1 cellular context compared by ENCODE assay signal in the genomic region with DNA sequence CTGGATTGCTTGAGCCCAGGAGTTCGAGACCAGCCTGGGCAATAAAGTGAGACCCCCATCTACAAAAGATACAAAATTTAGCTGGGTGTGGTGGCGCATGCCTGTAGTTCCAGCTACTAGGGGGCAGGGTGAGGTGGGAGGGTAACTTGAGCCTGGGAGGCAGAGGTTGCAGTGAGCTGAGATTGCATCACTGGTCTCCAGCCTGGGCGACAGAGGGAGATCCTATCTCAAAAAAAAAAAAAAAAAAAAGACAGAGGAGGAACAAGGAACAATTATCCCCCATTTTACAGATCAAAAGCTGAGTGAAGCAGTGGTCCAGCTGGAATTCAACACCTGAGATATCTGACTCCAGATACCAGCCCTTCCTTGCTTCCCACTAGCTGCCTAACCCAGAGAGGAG.
A peak's percentile ranks its signal among the peaks of the same experiment; 100 is the strongest.
TF ChIP-seq lines count a peak whose summit lies in the region.

No MANE protein-coding gene starts in this region.

TF ChIP-seq in HEK293, 187 proteins besides CTCF, POLR2A, EP300 and RAD21 (continued from another document):
- TF ChIP-seq, protein P1, sequence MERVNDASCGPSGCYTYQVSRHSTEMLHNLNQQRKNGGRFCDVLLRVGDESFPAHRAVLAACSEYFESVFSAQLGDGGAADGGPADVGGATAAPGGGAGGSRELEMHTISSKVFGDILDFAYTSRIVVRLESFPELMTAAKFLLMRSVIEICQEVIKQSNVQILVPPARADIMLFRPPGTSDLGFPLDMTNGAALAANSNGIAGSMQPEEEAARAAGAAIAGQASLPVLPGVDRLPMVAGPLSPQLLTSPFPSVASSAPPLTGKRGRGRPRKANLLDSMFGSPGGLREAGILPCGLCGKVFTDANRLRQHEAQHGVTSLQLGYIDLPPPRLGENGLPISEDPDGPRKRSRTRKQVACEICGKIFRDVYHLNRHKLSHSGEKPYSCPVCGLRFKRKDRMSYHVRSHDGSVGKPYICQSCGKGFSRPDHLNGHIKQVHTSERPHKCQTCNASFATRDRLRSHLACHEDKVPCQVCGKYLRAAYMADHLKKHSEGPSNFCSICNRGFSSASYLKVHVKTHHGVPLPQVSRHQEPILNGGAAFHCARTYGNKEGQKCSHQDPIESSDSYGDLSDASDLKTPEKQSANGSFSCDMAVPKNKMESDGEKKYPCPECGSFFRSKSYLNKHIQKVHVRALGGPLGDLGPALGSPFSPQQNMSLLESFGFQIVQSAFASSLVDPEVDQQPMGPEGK (tag by site-specific recombination; IDR thresholded peaks at IDR 0.05) = peak; percentile 31; the same call in 1 of the 2 replicates
- TF ChIP-seq ZEB2 (tag by site-specific recombination; IDR thresholded peaks at IDR 0.05) (0 out of 2 replicates have a peak, but pooled peaks have one; percentile 27), ZNF223 (tag by site-specific recombination; IDR thresholded peaks at IDR 0.05) (no peak), ZFP37 (tag by site-specific recombination; IDR thresholded peaks at IDR 0.05) (no peak), ZNF138 (tag by site-specific recombination; IDR thresholded peaks at IDR 0.05; ENCODE audit: borderline replicate concordance) (no peak), ZNF324 (tag by site-specific recombination; IDR thresholded peaks at IDR 0.05) (0 out of 2 replicates have a peak, but pooled peaks have one; percentile 40), ZBTB20 (tag by site-specific recombination; IDR thresholded peaks at IDR 0.05) (no peak), KLF9 (tag by site-specific recombination; IDR thresholded peaks at IDR 0.05; ENCODE audit: low read depth) (no peak), EGR2 (tag by site-specific recombination; IDR thresholded peaks at IDR 0.05; ENCODE audit: low read depth) (no peak), ZNF654 (tag by site-specific recombination; IDR thresholded peaks at IDR 0.05; ENCODE audit: low read depth) (no peak), ZNF791 (tag by site-specific recombination; IDR thresholded peaks at IDR 0.05) (no peak), ZNF510 (tag by site-specific recombination; IDR thresholded peaks at IDR 0.05; ENCODE audit: insufficient replicate concordance) (no peak), ZNF837 (tag by site-specific recombination; IDR thresholded peaks at IDR 0.05) (no peak), ZNF394 (tag by site-specific recombination; IDR thresholded peaks at IDR 0.05; ENCODE audit: borderline replicate concordance) (no peak), ZFHX2 (tag by site-specific recombination; conservative IDR thresholded peaks at IDR 0.05) (peak; percentile 41; the same call in 1 of the 2 replicates), TCF7L2 (IDR thresholded peaks at IDR 0.05; ENCODE audit: borderline replicate concordance, low read depth, low read length) (no peak), HOXD13 (CRISPR knock-in tag; IDR thresholded peaks at IDR 0.05; ENCODE audit: borderline replicate concordance) (no peak), ZNF623 (tag by site-specific recombination; IDR thresholded peaks at IDR 0.05) (no peak), ZNF621 (tag by site-specific recombination; IDR thresholded peaks at IDR 0.05) (no peak), ZNF501 (tag by site-specific recombination; IDR thresholded peaks at IDR 0.05) (no peak), GLIS1 (tag by site-specific recombination; IDR thresholded peaks at IDR 0.05) (peak; percentile 58), ZNF530 (tag by site-specific recombination; IDR thresholded peaks at IDR 0.05; ENCODE audit: low read depth) (no peak), GFI1B (tag by site-specific recombination; IDR thresholded peaks at IDR 0.05) (no peak), ZNF10 (tag by site-specific recombination; IDR thresholded peaks at IDR 0.05) (no peak), ZNF521 (tag by site-specific recombination; IDR thresholded peaks at IDR 0.05) (no peak), ZNF785 (tag by site-specific recombination; IDR thresholded peaks at IDR 0.05) (no peak)
- TF ChIP-seq, protein P2, sequence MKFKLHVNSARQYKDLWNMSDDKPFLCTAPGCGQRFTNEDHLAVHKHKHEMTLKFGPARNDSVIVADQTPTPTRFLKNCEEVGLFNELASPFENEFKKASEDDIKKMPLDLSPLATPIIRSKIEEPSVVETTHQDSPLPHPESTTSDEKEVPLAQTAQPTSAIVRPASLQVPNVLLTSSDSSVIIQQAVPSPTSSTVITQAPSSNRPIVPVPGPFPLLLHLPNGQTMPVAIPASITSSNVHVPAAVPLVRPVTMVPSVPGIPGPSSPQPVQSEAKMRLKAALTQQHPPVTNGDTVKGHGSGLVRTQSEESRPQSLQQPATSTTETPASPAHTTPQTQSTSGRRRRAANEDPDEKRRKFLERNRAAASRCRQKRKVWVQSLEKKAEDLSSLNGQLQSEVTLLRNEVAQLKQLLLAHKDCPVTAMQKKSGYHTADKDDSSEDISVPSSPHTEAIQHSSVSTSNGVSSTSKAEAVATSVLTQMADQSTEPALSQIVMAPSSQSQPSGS (tag by site-specific recombination; IDR thresholded peaks at IDR 0.05; ENCODE audit: low read depth) = peak; percentile 19; the same call in 1 of the 2 replicates
- TF ChIP-seq, protein P3, sequence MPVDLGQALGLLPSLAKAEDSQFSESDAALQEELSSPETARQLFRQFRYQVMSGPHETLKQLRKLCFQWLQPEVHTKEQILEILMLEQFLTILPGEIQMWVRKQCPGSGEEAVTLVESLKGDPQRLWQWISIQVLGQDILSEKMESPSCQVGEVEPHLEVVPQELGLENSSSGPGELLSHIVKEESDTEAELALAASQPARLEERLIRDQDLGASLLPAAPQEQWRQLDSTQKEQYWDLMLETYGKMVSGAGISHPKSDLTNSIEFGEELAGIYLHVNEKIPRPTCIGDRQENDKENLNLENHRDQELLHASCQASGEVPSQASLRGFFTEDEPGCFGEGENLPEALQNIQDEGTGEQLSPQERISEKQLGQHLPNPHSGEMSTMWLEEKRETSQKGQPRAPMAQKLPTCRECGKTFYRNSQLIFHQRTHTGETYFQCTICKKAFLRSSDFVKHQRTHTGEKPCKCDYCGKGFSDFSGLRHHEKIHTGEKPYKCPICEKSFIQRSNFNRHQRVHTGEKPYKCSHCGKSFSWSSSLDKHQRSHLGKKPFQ (tag by site-specific recombination; IDR thresholded peaks at IDR 0.05) = no peak
- TF ChIP-seq, protein P4, sequence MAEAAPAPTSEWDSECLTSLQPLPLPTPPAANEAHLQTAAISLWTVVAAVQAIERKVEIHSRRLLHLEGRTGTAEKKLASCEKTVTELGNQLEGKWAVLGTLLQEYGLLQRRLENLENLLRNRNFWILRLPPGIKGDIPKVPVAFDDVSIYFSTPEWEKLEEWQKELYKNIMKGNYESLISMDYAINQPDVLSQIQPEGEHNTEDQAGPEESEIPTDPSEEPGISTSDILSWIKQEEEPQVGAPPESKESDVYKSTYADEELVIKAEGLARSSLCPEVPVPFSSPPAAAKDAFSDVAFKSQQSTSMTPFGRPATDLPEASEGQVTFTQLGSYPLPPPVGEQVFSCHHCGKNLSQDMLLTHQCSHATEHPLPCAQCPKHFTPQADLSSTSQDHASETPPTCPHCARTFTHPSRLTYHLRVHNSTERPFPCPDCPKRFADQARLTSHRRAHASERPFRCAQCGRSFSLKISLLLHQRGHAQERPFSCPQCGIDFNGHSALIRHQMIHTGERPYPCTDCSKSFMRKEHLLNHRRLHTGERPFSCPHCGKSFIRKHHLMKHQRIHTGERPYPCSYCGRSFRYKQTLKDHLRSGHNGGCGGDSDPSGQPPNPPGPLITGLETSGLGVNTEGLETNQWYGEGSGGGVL (tag by site-specific recombination; IDR thresholded peaks at IDR 0.05) = 0 out of 2 replicates have a peak, but pooled peaks have one; percentile 11
- TF ChIP-seq, protein P5, sequence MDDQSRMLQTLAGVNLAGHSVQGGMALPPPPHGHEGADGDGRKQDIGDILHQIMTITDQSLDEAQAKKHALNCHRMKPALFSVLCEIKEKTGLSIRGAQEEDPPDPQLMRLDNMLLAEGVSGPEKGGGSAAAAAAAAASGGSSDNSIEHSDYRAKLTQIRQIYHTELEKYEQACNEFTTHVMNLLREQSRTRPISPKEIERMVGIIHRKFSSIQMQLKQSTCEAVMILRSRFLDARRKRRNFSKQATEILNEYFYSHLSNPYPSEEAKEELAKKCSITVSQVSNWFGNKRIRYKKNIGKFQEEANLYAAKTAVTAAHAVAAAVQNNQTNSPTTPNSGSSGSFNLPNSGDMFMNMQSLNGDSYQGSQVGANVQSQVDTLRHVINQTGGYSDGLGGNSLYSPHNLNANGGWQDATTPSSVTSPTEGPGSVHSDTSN (CRISPR knock-in tag; IDR thresholded peaks at IDR 0.05) = no peak
- TF ChIP-seq, protein P6, sequence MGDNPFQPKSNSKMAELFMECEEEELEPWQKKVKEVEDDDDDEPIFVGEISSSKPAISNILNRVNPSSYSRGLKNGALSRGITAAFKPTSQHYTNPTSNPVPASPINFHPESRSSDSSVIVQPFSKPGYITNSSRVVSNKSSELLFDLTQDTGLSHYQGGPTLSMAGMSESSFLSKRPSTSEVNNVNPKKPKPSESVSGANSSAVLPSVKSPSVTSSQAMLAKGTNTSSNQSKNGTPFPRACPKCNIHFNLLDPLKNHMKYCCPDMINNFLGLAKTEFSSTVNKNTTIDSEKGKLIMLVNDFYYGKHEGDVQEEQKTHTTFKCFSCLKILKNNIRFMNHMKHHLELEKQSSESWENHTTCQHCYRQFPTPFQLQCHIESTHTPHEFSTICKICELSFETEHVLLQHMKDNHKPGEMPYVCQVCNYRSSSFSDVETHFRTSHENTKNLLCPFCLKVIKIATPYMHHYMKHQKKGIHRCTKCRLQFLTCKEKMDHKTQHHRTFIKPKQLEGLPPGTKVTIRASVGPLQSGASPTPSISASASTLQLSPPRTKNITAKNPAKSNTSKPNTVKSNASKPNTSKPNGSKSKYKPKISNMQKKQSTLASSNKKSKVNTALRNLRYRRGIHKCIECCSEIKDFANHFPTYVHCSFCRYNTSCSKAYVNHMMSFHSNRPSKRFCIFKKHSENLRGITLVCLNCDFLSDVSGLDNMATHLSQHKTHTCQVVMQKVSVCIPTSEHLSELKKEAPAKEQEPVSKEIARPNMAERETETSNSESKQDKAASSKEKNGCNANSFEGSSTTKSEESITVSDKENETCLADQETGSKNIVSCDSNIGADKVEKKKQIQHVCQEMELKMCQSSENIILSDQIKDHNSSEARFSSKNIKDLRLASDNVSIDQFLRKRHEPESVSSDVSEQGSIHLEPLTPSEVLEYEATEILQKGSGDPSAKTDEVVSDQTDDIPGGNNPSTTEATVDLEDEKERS (tag by site-specific recombination; IDR thresholded peaks at IDR 0.05) = no peak
